Comparison of ENCODE assay signal across 18 cellular contexts in genomic region chr4:97139796-97140195, GRCh38.
DNase-seq lines count a peak whose midpoint lies in the region; ATAC-seq, FAIRE-seq and TF ChIP-seq lines count a peak whose summit lies in the region.
"Had no signal": no experiment of that assay in that cellular context is flagged by ENCODE, and none has a peak within 500 bp of the region (broad histone marks: within the 10 kb centered on the region; RNA-seq: fewer than 3 reads in every experiment).

No MANE protein-coding gene starts in this region.

- DNase-seq in A172 (ENCODE audit: low spot score) (peak; percentile 5), bronchial epithelial cell (ENCODE audit: low read depth) (peak; percentile 7), foreskin keratinocyte (peak; percentile 22 to 72), erythroblast (lab: John Stamatoyannopoulos, UW) (no peak)
- no peak for DNase-seq in stimulated activated naive CD4-positive, alpha-beta T cell treated with Interleukin-2 at 50 U/mL for 16 hours (lab: John Stamatoyannopoulos, UW)
- no peak for DNase-seq in activated naive CD4-positive, alpha-beta T cell treated with Interleukin-2 at 50 U/mL for 16 hours
- DNase-seq: 8988T; ACHN; C1 segment of cervical spinal cord; Calu3; CD4-positive, alpha-beta T cell; DMS 273 treated with DMSO at 0.1 percent for 48 hours; IMR-90 had no signal

- H3K4me1 ChIP-seq in HUES6 (ENCODE audit: control insufficient read depth, insufficient read depth, low read length) (peaks cover 31% of the 10 kb centered on the region), foreskin keratinocyte (peaks cover 11% of the 10 kb centered on the region)
- H3K4me1 ChIP-seq: HAP-1 had no signal

- H3K27ac ChIP-seq in HUES6 (ENCODE audit: low read depth, low read length): no peak overlapping the region; the same call in 1 of the 2 replicates
- peak overlapping the region; percentile 2 for H3K27ac ChIP-seq in foreskin keratinocyte

- no peak for TF ChIP-seq POLR2A in erythroblast (IDR thresholded peaks at IDR 0.05; ENCODE audit: low read length)

- peaks cover 32% of the 10 kb centered on the region for H3K36me3 ChIP-seq in HUES6 (ENCODE audit: control insufficient read depth, insufficient read depth, low read length)
- no peaks in the 10 kb centered on the region for H3K36me3 ChIP-seq in bronchial epithelial cell (ENCODE audit: control insufficient read depth, insufficient read depth, low read length)
- H3K36me3 ChIP-seq: HAP-1 had no signal

- ATAC-seq in foreskin keratinocyte: peak; percentile 39
- ATAC-seq in HG03571 (IDR thresholded peaks at IDR 0.05; ENCODE audit: unreplicated experiment): no peak
- ATAC-seq: GM12878 had no signal

- peak overlapping the region; percentile 45; the same call in 1 of the 2 replicates for H3K4me3 ChIP-seq in HUES6 (ENCODE audit: low read depth, low read length)
- H3K4me3 ChIP-seq in bronchial epithelial cell (ENCODE audit: low read depth, low read length): no peak overlapping the region
- H3K4me3 ChIP-seq: GM12878, HAP-1 had no signal

- H3K27me3 ChIP-seq in HUES6 (ENCODE audit: control insufficient read depth, insufficient read depth, low read length): no peaks in the 10 kb centered on the region
- no peaks in the 10 kb centered on the region for H3K27me3 ChIP-seq in bronchial epithelial cell (ENCODE audit: control insufficient read depth, insufficient read depth, low read length)
- no peaks in the 10 kb centered on the region for H3K27me3 ChIP-seq in foreskin keratinocyte

- TF ChIP-seq CTCF in bronchial epithelial cell (IDR thresholded peaks at IDR 0.05; ENCODE audit: insufficient read depth, low read length, severe bottlenecking) (no peak), foreskin keratinocyte (conservative IDR thresholded peaks at IDR 0.05) (no peak)

- peaks cover 21% of the 10 kb centered on the region for H3K9me3 ChIP-seq in HUES6 (ENCODE audit: control insufficient read depth, insufficient read depth, low read depth, low read length)
- H3K9me3 ChIP-seq: HAP-1 had no signal

- FAIRE-seq in bronchial epithelial cell (lab: Jason Lieb, UNC): no peak
- FAIRE-seq: GM12878, GM18507 had no signal

- peak overlapping the region; percentile 38 for H3K9ac ChIP-seq in HUES6 (ENCODE audit: low read length)

Comparison
In these comparisons a context has a peak if more than half of its experiments do, and no peak if none do; other contexts are left out.
1. DNase-seq: peak in A172 (single experiment), bronchial epithelial cell (single experiment) and foreskin keratinocyte (2 of 2); none in stimulated activated naive CD4-positive, alpha-beta T cell treated with Interleukin-2 at 50 U/mL for 16 hours (single experiment), erythroblast (0 of 2) and activated naive CD4-positive, alpha-beta T cell treated with Interleukin-2 at 50 U/mL for 16 hours (single experiment).